8 cellular contexts compared by ENCODE assay signal in genomic region chr2:75709297-75709696, GRCh38. TPM values are rescaled to one million over a fixed set of nuclear protein-coding genes. Genes with fewer than 3 reads are reported as not detected.
DNase-seq lines count a peak whose midpoint lies in the region; TF ChIP-seq lines count a peak whose summit lies in the region.

No MANE protein-coding gene starts in this region.

- no peak for TF ChIP-seq EP300 in stomach (IDR thresholded peaks at IDR 0.05)

- H3K4me3 ChIP-seq in SJCRH30: peak overlapping the region; percentile 70
- H3K4me3 ChIP-seq in stomach: peak overlapping the region; percentile 71 to 88 (median 73)

- H3K27ac Mint-ChIP-seq in activated naive CD4-positive, alpha-beta T cell treated with anti-CD3 and anti-CD28 coated beads for 36 hours: peak overlapping the region; percentile 7

- CTCF ChIA-PET in activated naive CD4-positive, alpha-beta T cell treated with anti-CD3 and anti-CD28 coated beads for 36 hours (lab: Charles Lee): interaction anchor here (1.5 kb wide), 1 partner anchor 68 kb away, joined by 4 read pairs; no protein-coding TSS in a partner anchor

- intact Hi-C loops in activated naive CD4-positive, alpha-beta T cell treated with anti-CD3 and anti-CD28 coated beads for 36 hours (cut with micrococcal nuclease): no loop called here
- intact Hi-C loops in stomach (cut with DNase I; ENCODE audit: low total_unique reads): no loop called here

- H3K9me3 ChIP-seq in SJCRH30 (replicated peaks): no peaks in the 10 kb centered on the region
- no peaks in the 10 kb centered on the region for H3K9me3 ChIP-seq in stomach

- H3K36me3 Mint-ChIP-seq in activated naive CD4-positive, alpha-beta T cell treated with anti-CD3 and anti-CD28 coated beads for 36 hours (ENCODE audit: low read depth): peaks cover 22% of the 10 kb centered on the region

- H3K4me1 Mint-ChIP-seq in activated naive CD4-positive, alpha-beta T cell treated with anti-CD3 and anti-CD28 coated beads for 36 hours (ENCODE audit: low read depth): peaks cover 29% of the 10 kb centered on the region

- peaks cover 19% of the 10 kb centered on the region for H3K4me1 ChIP-seq in SJCRH30
- peaks cover 10 to 35% (median 22%) of the 10 kb centered on the region in 4 donors for H3K4me1 ChIP-seq in stomach

- DNase-seq in activated naive CD4-positive, alpha-beta T cell treated with anti-CD3 and anti-CD28 coated beads for 36 hours: no peak
- DNase-seq in activated naive CD4-positive, alpha-beta T cell (lab: John Stamatoyannopoulos, UW): no peak
- DNase-seq in SJCRH30 (peak in 1 of 2 experiments; percentile 24), fibroblast of peridontal ligament (ENCODE audit: extremely low read depth) (peak; percentile 17), stomach (no peak), NCI-H510A (lab: John Stamatoyannopoulos, UW) (no peak), CD1c-positive myeloid dendritic cell (ENCODE audit: extremely low spot score) (no peak), NCI-H510A treated with DMSO at 0.1 percent for 48 hours (lab: John Stamatoyannopoulos, UW) (no peak)

- no peak for TF ChIP-seq CTCF in stomach (IDR thresholded peaks at IDR 0.05)

- H3K27me3 ChIP-seq in SJCRH30: no peaks in the 10 kb centered on the region
- H3K27me3 ChIP-seq in stomach: no peaks in the 10 kb centered on the region

- peak overlapping the region; percentile 72 for H3K4me3 Mint-ChIP-seq in activated naive CD4-positive, alpha-beta T cell treated with anti-CD3 and anti-CD28 coated beads for 36 hours

- H3K9me3 Mint-ChIP-seq in activated naive CD4-positive, alpha-beta T cell treated with anti-CD3 and anti-CD28 coated beads for 36 hours: no peaks in the 10 kb centered on the region

- WGBS in stomach, 5 donors: 17 to 27% (median 22%) methylated on average over 3 of the region's 3 CpGs

- H3K36me3 ChIP-seq in SJCRH30: peaks cover 7% of the 10 kb centered on the region; the same call in 1 of the 2 replicates
- peaks cover 6 to 20% (median 17%) of the 10 kb centered on the region in 4 donors for H3K36me3 ChIP-seq in stomach

- no peak for TF ChIP-seq POLR2A in stomach (IDR thresholded peaks at IDR 0.05)

- H3K27me3 Mint-ChIP-seq in activated naive CD4-positive, alpha-beta T cell treated with anti-CD3 and anti-CD28 coated beads for 36 hours (ENCODE audit: low read depth): no peaks in the 10 kb centered on the region

- H3K27ac ChIP-seq in SJCRH30 (no peak overlapping the region), stomach (no peak overlapping the region)

RNA-seq across cellular contexts. Expression of gene GCFC2, which starts 1.4 kb away (rescaled TPM):
- total RNA-seq in activated naive CD4-positive, alpha-beta T cell treated with anti-CD3 and anti-CD28 coated beads for 36 hours: 10 to 100 TPM; 30.5 to 36.4 TPM
- 28.1 and 41.1 TPM in 2 replicates for total RNA-seq in SJCRH30 (2014; rRNA removed; shearing (Covaris generic))
- total RNA-seq in stomach: 100 to 1,000 TPM in 1 of 5 donors, 10 to 100 TPM in 3, 1 to 10 TPM in 1; 9.3 to 112 (median 24.6) TPM
- 10 to 100 TPM; 10.9 to 20.9 (median 15.4) TPM for polyA plus RNA-seq in stomach
